ENCODE assay signal across 8 cellular contexts in genomic region chr6:150143521-150144293, GRCh38. TPM values are rescaled to one million over a fixed set of nuclear protein-coding genes. Genes with fewer than 3 reads are reported as not detected.
DNase-seq lines count a peak whose midpoint lies in the region; ATAC-seq and TF ChIP-seq lines count a peak whose summit lies in the region.

No MANE protein-coding gene starts in this region.

- intact Hi-C loops in thyroid gland (cut with DNase I), result no loop called here

- H3K36me3 ChIP-seq in adipocyte (ENCODE audit: control insufficient read depth, insufficient read depth, low read length, severe bottlenecking) (no peaks in the 10 kb centered on the region), thyroid gland (no peaks in the 10 kb centered on the region)

- H3K9me3 ChIP-seq in adipocyte (ENCODE audit: control insufficient read depth, low read length) (no peaks in the 10 kb centered on the region), thyroid gland (no peaks in the 10 kb centered on the region)

- no peak for ATAC-seq in HG02870 (IDR thresholded peaks at IDR 0.05; ENCODE audit: unreplicated experiment)

- TF ChIP-seq POLR2A in thyroid gland (IDR thresholded peaks at IDR 0.05), result no peak

- peak overlapping the region; percentile 67 to 74 (median 74) for H3K27ac ChIP-seq in thyroid gland

- H3K27me3 ChIP-seq in adipocyte (replicated peaks; ENCODE audit: control insufficient read depth, insufficient read depth, low read length) (peaks cover 29% of the 10 kb centered on the region), thyroid gland (no peaks in the 10 kb centered on the region)

- DNase-seq in NCI-H510A treated with DMSO at 0.1 percent for 48 hours (lab: John Stamatoyannopoulos, UW), result peak; percentile 23
- no peak for DNase-seq in NCI-H510A (lab: John Stamatoyannopoulos, UW)
- peak; percentile 53 for DNase-seq in adipocyte (ENCODE audit: low read depth)
- peak; percentile 35 for DNase-seq in kidney tubule cell (ENCODE audit: low spot score)
- peak; percentile 38 to 43 for DNase-seq in thyroid gland
- no peak for DNase-seq in DMS153 (lab: John Stamatoyannopoulos, UW)
- DNase-seq in stimulated activated CD4-positive, alpha-beta T cell treated with anti-CD3 and anti-CD28 coated beads, Interleukin-4, amount 100 ng/mL, for 1 hour, result no peak

- 3% methylated on average over 20 to 23 of the region's 53 CpGs for WGBS in thyroid gland, 2 donors

- H3K9ac ChIP-seq in adipocyte (ENCODE audit: low read length), result no peak overlapping the region

- H3K4me3 ChIP-seq in adipocyte (ENCODE audit: low read length), result peak overlapping the region; percentile 76
- H3K4me3 ChIP-seq in thyroid gland (replicated peaks in 1 of 3), result peak overlapping the region; percentile 52 to 77 (median 54)

- peaks cover 10% of the 10 kb centered on the region for H3K4me1 ChIP-seq in adipocyte (ENCODE audit: control insufficient read depth, insufficient read depth, low read length)
- H3K4me1 ChIP-seq in thyroid gland, result peaks cover 30 to 38% of the 10 kb centered on the region in 2 donors

- TF ChIP-seq CTCF in thyroid gland (IDR thresholded peaks at IDR 0.05), result no peak

RNA-seq across cellular contexts. Expression of gene PPP1R14C, which starts 0.9 kb away (rescaled TPM):
- total RNA-seq in thyroid gland, result 100 to 1,000 TPM in 1 of 4 donors, 10 to 100 TPM in 3; 34.7 to 102 (median 79.7) TPM

Comparison
In these comparisons a context has a peak if more than half of its experiments do, and no peak if none do; other contexts are left out.
1. DNase-seq: peak in NCI-H510A treated with DMSO at 0.1 percent for 48 hours (single experiment), adipocyte (single experiment), kidney tubule cell (single experiment) and thyroid gland (2 of 2); none in NCI-H510A (single experiment), DMS153 (single experiment) and stimulated activated CD4-positive, alpha-beta T cell treated with anti-CD3 and anti-CD28 coated beads, Interleukin-4, amount 100 ng/mL, for 1 hour (single experiment).